8 cellular contexts compared by ENCODE assay signal in the genomic region with DNA sequence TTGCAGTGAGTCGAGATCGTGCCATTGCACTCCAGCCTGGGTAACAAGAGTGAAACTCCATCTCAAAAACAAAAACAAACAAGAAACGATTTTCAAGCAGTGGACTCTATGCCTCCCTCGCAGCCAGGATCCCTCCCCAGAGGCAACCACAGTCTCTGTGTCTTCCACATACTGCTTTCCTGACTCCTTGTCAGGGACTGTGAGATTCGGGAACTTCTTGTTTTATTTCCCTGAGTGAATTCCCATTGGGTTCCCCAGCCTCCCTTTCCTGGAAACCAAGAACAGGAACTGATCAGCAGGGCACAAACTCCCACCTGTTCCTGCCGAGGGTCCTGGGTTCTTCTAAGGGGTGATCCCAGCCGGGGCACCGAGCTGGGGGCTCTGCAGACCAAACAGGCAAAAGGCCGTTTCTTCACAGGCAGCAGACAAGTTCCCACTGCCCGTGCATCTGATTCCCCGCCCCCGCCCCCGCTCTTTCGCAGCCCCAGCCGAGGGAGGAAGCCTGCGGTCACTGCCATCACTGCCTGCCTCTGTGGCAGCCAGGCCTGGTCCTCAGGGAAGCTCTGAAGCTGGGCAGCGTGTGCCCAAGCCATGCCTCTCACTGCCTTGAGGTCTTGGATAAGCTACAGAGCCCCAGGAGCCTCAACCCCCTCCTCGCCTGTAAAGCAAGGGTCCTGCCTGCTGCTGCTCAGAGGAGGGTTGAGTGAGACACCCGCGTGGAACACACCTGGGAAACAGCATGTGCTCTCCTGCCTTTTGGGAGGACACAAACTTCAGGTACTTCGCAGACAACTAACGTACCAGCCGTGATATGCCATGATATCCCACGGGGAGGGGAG. TPM values are rescaled to one million over a fixed set of nuclear protein-coding genes. Genes with fewer than 3 reads are reported as not detected.
DNase-seq lines count a peak whose midpoint lies in the region; ATAC-seq and TF ChIP-seq lines count a peak whose summit lies in the region.

No MANE protein-coding gene starts in this region.

- H3K4me3 Mint-ChIP-seq in IgD-negative memory B cell (peak overlapping the region in 3 of 4 donors; percentile 67 to 88 (median 75)), WTC11 (peak overlapping the region; percentile 22; the same call in 1 of the 2 replicates)

- CTCF ChIA-PET in WTC11 (lab: Charles Lee): no interaction called here

- H3K9me3 Mint-ChIP-seq in IgD-negative memory B cell (no peaks in the 10 kb centered on the region), WTC11 (no peaks in the 10 kb centered on the region)

- DNase-seq in WTC11 (ENCODE audit: low spot score) (no peak), erythroblast (lab: John Stamatoyannopoulos, UW) (peak; percentile 69), GM10266 (ENCODE audit: extremely low spot score) (no peak), NCI-H2081 (lab: John Stamatoyannopoulos, UW) (no peak)
- DNase-seq in stimulated activated CD8-positive, alpha-beta memory T cell treated with anti-CD3 and anti-CD28 coated beads, Interleukin-12 subunit alpha, Interleukin-12 subunit beta, amount 100 ng/mL, for 1 hour (ENCODE audit: low read depth): peak; percentile 49

- POLR2A ChIA-PET in WTC11 (lab: Charles Lee): no interaction called here

- TF ChIP-seq POLR2A in erythroblast (IDR thresholded peaks at IDR 0.05; ENCODE audit: low read length): no peak

- ATAC-seq in WTC11: peak; percentile 23
- ATAC-seq in GM18498 (IDR thresholded peaks at IDR 0.05; ENCODE audit: unreplicated experiment): no peak
- no peak for ATAC-seq in GM21576 (IDR thresholded peaks at IDR 0.05; ENCODE audit: unreplicated experiment)

- H3K27me3 Mint-ChIP-seq in IgD-negative memory B cell: no peaks in the 10 kb centered on the region
- H3K27me3 Mint-ChIP-seq in WTC11 (ENCODE audit: low read depth): 0 out of 2 replicates have a peak, but pooled peaks cover 3% of the 10 kb centered on the region

- H3K36me3 Mint-ChIP-seq in IgD-negative memory B cell: no peaks in the 10 kb centered on the region
- H3K36me3 Mint-ChIP-seq in WTC11: no peaks in the 10 kb centered on the region

- H3K4me1 Mint-ChIP-seq in IgD-negative memory B cell: peaks cover 19 to 24% (median 20%) of the 10 kb centered on the region in 3 donors
- H3K4me1 Mint-ChIP-seq in WTC11: peaks cover 20% of the 10 kb centered on the region

- peak overlapping the region in 2 of 3 donors; percentile 46 to 88 for H3K27ac Mint-ChIP-seq in IgD-negative memory B cell
- H3K27ac Mint-ChIP-seq in WTC11: peak overlapping the region; percentile 70; the same call in 1 of the 2 replicates

- TF ChIP-seq CTCF in WTC11 (IDR thresholded peaks at IDR 0.05) (no peak), GM10266 (IDR thresholded peaks at IDR 0.05; ENCODE audit: control insufficient read depth, insufficient read depth, low read depth, missing control alignments) (no peak)

TF ChIP-seq in WTC11, 78 proteins besides CTCF, POLR2A, EP300 and RAD21:
- TF ChIP-seq TP53 (CRISPR knock-in tag; IDR thresholded peaks at IDR 0.05): no peak
- TF ChIP-seq, protein P1, sequence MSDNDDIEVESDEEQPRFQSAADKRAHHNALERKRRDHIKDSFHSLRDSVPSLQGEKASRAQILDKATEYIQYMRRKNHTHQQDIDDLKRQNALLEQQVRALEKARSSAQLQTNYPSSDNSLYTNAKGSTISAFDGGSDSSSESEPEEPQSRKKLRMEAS (CRISPR knock-in tag; IDR thresholded peaks at IDR 0.05): peak; percentile 33; the same call in 1 of the 2 replicates

RNA-seq across cellular contexts. Expression of a gene that starts 5.5 kb away (rescaled TPM):
- 33.4 TPM for polyA plus RNA-seq in IgD-negative memory B cell
- 68.3 to 75.1 TPM (median 71.3 TPM) in 3 replicates for total RNA-seq in WTC11 (2021)

RNA-seq across cellular contexts. Expression of a gene that starts 13.1 kb away (rescaled TPM):
- polyA plus RNA-seq in IgD-negative memory B cell: 0.20 TPM
- total RNA-seq in WTC11 (2021): 142 to 154 TPM (median 149 TPM) in 3 replicates

RNA-seq across cellular contexts. Expression of a gene that starts 21.2 kb away (rescaled TPM):
- polyA plus RNA-seq in IgD-negative memory B cell: 416 TPM
- total RNA-seq in WTC11 (2021): 272 to 288 TPM (median 282 TPM) in 3 replicates

Comparison
In these comparisons a context has a peak if more than half of its experiments do, and no peak if none do; other contexts are left out.
1. DNase-seq: peak in erythroblast (2 of 2) and stimulated activated CD8-positive, alpha-beta memory T cell treated with anti-CD3 and anti-CD28 coated beads, Interleukin-12 subunit alpha, Interleukin-12 subunit beta, amount 100 ng/mL, for 1 hour (single experiment); none in WTC11 (single experiment), GM10266 (single experiment) and NCI-H2081 (0 of 2).